In genomic region chr19:36687214-36688056, GRCh38 we compare ENCODE assay signal across 8 cellular contexts. TPM values are rescaled to one million over a fixed set of nuclear protein-coding genes. Genes with fewer than 3 reads are reported as not detected.
DNase-seq lines count a peak whose midpoint lies in the region; ATAC-seq and TF ChIP-seq lines count a peak whose summit lies in the region.

Gene ZNF567 (plus strand): TSS chr19:36687612. CDS start chr19:36694868, 7,256 bp downstream.

- H3K27ac ChIP-seq in esophagus squamous epithelium (peak within 1 kb of the TSS; percentile 83 to 89 (median 85)), muscle layer of duodenum (ENCODE audit: low read length) (peak within 1 kb of the TSS; percentile 42)

- DNase-seq in DMS153 (lab: John Stamatoyannopoulos, UW), result peak; percentile 90
- DNase-seq in activated T-cell treated with anti-CD3 and anti-CD28 coated beads, Interleukin-2, amount 50 U/mL, for 72 hours, result peak; percentile 98
- peak; percentile 84 for DNase-seq in esophagus squamous epithelium (lab: John Stamatoyannopoulos, UW)
- peak; percentile 99 for DNase-seq in stimulated activated CD8-positive, alpha-beta memory T cell treated with anti-CD3 and anti-CD28 coated beads, Interleukin-7, amount 100 ng/mL, for 24 hours (ENCODE audit: low read depth)

- 0% methylated on average over 25 to 63 of the region's 69 CpGs for WGBS in esophagus squamous epithelium, 2 donors

- H3K27me3 ChIP-seq in esophagus squamous epithelium (no peaks in the 10 kb centered on the region), muscle layer of duodenum (ENCODE audit: low read depth, low read length) (no peaks in the 10 kb centered on the region)

- no peak for TF ChIP-seq EP300 in Ishikawa (IDR thresholded peaks at IDR 0.05; ENCODE audit: borderline replicate concordance)

- peak in 2 of 6 experiments; percentile 22 to 27 for TF ChIP-seq CTCF in esophagus squamous epithelium (IDR thresholded peaks at IDR 0.05)

- H3K36me3 Mint-ChIP-seq in activated T-cell treated with anti-CD3 and anti-CD28 coated beads, Interleukin-2, amount 50 U/mL, for 72 hours (ENCODE audit: insufficient read depth in 2 of 2), result peaks cover 43 to 60% of the 10 kb centered on the region in 2 donors

- H3K4me3 Mint-ChIP-seq in activated T-cell treated with anti-CD3 and anti-CD28 coated beads, Interleukin-2, amount 50 U/mL, for 72 hours, result peak within 1 kb of the TSS; percentile 89 to 99

- no peaks in the 10 kb centered on the region for H3K27me3 Mint-ChIP-seq in activated T-cell treated with anti-CD3 and anti-CD28 coated beads, Interleukin-2, amount 50 U/mL, for 72 hours (ENCODE audit: low read depth)

- intact Hi-C loops in esophagus squamous epithelium (cut with DNase I), result no loop called here

- peaks cover 6 to 26% (median 10%) of the 10 kb centered on the region in 3 donors for H3K4me1 ChIP-seq in esophagus squamous epithelium
- peaks cover 3 to 18% of the 10 kb centered on the region in 2 donors for H3K4me1 ChIP-seq in muscle layer of duodenum (ENCODE audit: control insufficient read depth in 1 of 2, insufficient read depth in 2 of 2, low read length in 2 of 2)

- TF ChIP-seq RAD21 in Ishikawa (IDR thresholded peaks at IDR 0.05; ENCODE audit: low read depth), result no peak

- H3K4me1 Mint-ChIP-seq in activated T-cell treated with anti-CD3 and anti-CD28 coated beads, Interleukin-2, amount 50 U/mL, for 72 hours (ENCODE audit: low read depth), result peaks cover 35% of the 10 kb centered on the region

- H3K27ac Mint-ChIP-seq in activated T-cell treated with anti-CD3 and anti-CD28 coated beads, Interleukin-2, amount 50 U/mL, for 72 hours, result peak within 1 kb of the TSS; percentile 99

- H3K9me3 ChIP-seq in esophagus squamous epithelium, result peaks cover 0 to 43% (median 5%) of the 10 kb centered on the region in 3 donors
- H3K9me3 ChIP-seq in muscle layer of duodenum (ENCODE audit: control insufficient read depth in 1 of 2, low read length in 2 of 2), result peaks cover 0 to 2% of the 10 kb centered on the region in 2 donors

- H3K9me3 Mint-ChIP-seq in activated T-cell treated with anti-CD3 and anti-CD28 coated beads, Interleukin-2, amount 50 U/mL, for 72 hours, result peaks cover 15 to 16% of the 10 kb centered on the region in 2 donors

- peak; percentile 88 for ATAC-seq in GM21576 (IDR thresholded peaks at IDR 0.05; ENCODE audit: unreplicated experiment)
- ATAC-seq in activated T-cell treated with anti-CD3 and anti-CD28 coated beads, Interleukin-2, amount 50 U/mL, for 72 hours (replicated peaks in 1 of 2), result peak; percentile 93 to 95

- peak within 1 kb of the TSS; percentile 64 to 78 (median 72) for H3K4me3 ChIP-seq in esophagus squamous epithelium
- peak within 1 kb of the TSS; percentile 80 to 92 for H3K4me3 ChIP-seq in muscle layer of duodenum (ENCODE audit: low read depth in 1 of 2, low read length in 2 of 2)

- H3K36me3 ChIP-seq in esophagus squamous epithelium (peaks cover 0 to 61% (median under 1%) of the 10 kb centered on the region in 3 donors), muscle layer of duodenum (ENCODE audit: control insufficient read depth in 1 of 2, insufficient read depth in 2 of 2, low read length in 2 of 2) (peaks cover 23 to 48% of the 10 kb centered on the region in 2 donors)

- peak in 3 of 4 donors; percentile 36 to 65 (median 57) for TF ChIP-seq POLR2A in esophagus squamous epithelium (IDR thresholded peaks at IDR 0.05)

TF ChIP-seq in Ishikawa, 13 proteins besides CTCF, POLR2A, EP300 and RAD21 (continues in another document):
- TF ChIP-seq TEAD4 (IDR thresholded peaks at IDR 0.05), result peak; percentile 32; the same call in 1 of the 2 replicates
- TF ChIP-seq TAF1 (IDR thresholded peaks at IDR 0.05; ENCODE audit: low read depth), result peak; percentile 62; the same call in 1 of the 2 replicates
- no peak; the same call in 1 of the 2 replicates for TF ChIP-seq CREB1 (IDR thresholded peaks at IDR 0.05; ENCODE audit: low read depth)
- TF ChIP-seq CEBPB (IDR thresholded peaks at IDR 0.05), result no peak
- no peak for TF ChIP-seq ZBTB7A (IDR thresholded peaks at IDR 0.05; ENCODE audit: low read depth)
- no peak; the same call in 1 of the 2 replicates for TF ChIP-seq YY1 (IDR thresholded peaks at IDR 0.05; ENCODE audit: low read depth)
- no peak for TF ChIP-seq FOXM1 (IDR thresholded peaks at IDR 0.05; ENCODE audit: borderline replicate concordance, low read depth)
- TF ChIP-seq NFIC (IDR thresholded peaks at IDR 0.05), result no peak
- TF ChIP-seq REST (IDR thresholded peaks at IDR 0.05; ENCODE audit: low read depth), result no peak

TF ChIP-seq in PFSK-1, 5 proteins besides CTCF, POLR2A, EP300 and RAD21:
- TF ChIP-seq REST (IDR thresholded peaks at IDR 0.05; ENCODE audit: insufficient read depth in 1 of 2, low read depth in 2 of 2, low read length in 2 of 2) (no peak), TAF1 (IDR thresholded peaks at IDR 0.05; ENCODE audit: borderline replicate concordance, insufficient read depth, low read length) (no peak), POLR2AphosphoS5 (IDR thresholded peaks at IDR 0.05; ENCODE audit: low read depth, low read length) (peak; percentile 77; the same call in 1 of the 2 replicates), FOXP2 (optimal IDR thresholded peaks at IDR 0.05; ENCODE audit: borderline replicate concordance, extremely low read depth, extremely low read length, insufficient read depth) (peak; percentile 7), SIN3A (IDR thresholded peaks at IDR 0.05; ENCODE audit: borderline replicate concordance, insufficient read depth, low read length) (peak; percentile 56; the same call in 1 of the 2 replicates)

RNA-seq across cellular contexts. Expression of gene ZNF567, which starts in this region (rescaled TPM):
- polyA plus RNA-seq in PFSK-1 (2012; ENCODE audit: insufficient read length, low read depth), result 1.3 TPM
- 10 to 100 TPM in 1 of 2 donors, 1 to 10 TPM in 1; 7.8 to 11.2 TPM for total RNA-seq in activated T-cell treated with anti-CD3 and anti-CD28 coated beads, Interleukin-2, amount 50 U/mL, for 72 hours
- total RNA-seq in esophagus squamous epithelium, result 1 to 10 TPM; 2.2 to 6.7 (median 3.1) TPM

Comparison
In these comparisons a context has a peak if more than half of its experiments do, and no peak if none do; other contexts are left out.
1. Peak in every context shown above with its lines: DNase-seq, ATAC-seq, H3K4me3 ChIP-seq and H3K27ac ChIP-seq.